Comparison of ENCODE assay signal across 7 cellular contexts in the genomic region with DNA sequence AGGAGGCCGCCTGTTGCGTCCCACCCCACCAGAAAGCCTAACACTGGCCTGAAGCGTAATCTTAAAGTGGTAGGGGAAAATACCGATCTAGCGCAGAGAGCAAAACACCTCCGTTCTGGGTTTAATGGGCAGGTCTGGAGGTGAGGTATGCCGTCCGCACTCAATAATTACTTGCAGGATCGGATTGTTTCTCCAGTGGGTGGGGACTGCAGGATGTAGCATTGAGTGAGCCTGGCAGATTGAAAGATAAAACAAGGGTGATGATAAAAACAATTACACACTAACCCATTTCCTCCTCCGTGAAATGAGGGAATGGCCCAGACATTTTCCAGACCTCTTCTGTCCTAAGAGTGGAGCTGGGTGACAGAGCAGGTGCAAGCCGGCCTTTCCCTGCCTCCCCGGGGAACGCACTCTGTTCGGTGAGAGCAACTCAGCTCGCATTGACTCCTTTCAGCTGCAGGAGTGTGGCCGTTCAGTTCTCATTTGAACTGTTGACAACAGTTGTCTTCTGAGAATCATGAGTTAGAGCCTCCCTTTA.
DNase-seq lines count a peak whose midpoint lies in the region; ATAC-seq and TF ChIP-seq lines count a peak whose summit lies in the region.

No MANE protein-coding gene starts in this region.

- H3K36me3 ChIP-seq in right atrium auricular region = no peaks in the 10 kb centered on the region

- H3K4me3 ChIP-seq in right atrium auricular region (peak overlapping the region; percentile 75 to 89), skin epidermis (peak overlapping the region; percentile 57 to 89 (median 72))

- no peak for TF ChIP-seq CTCF in right atrium auricular region (IDR thresholded peaks at IDR 0.05)

- H3K27ac ChIP-seq in right atrium auricular region (peak overlapping the region; percentile 97 to 98), skin epidermis (peak overlapping the region in 18 of 21 experiments; percentile 80 to 97 (median 94))

- ATAC-seq in GM18907 (IDR thresholded peaks at IDR 0.05; ENCODE audit: unreplicated experiment) = peak; percentile 44
- peak; percentile 37 for ATAC-seq in HG02938 (IDR thresholded peaks at IDR 0.05; ENCODE audit: unreplicated experiment)

- DNase-seq in NCI-H345 treated with DMSO at 0.1 percent for 48 hours (lab: John Stamatoyannopoulos, UW; ENCODE audit: unreplicated experiment) = peak; percentile 74
- peak; percentile 30 for DNase-seq in activated naive CD4-positive, alpha-beta T cell treated with anti-CD3 and anti-CD28 coated beads, Interleukin-2, amount 50 U/mL, for 16 hours
- DNase-seq in right atrium auricular region (ENCODE audit: low spot score) = no peak
- DNase-seq in ureter (ENCODE audit: low spot score) = no peak

- no peaks in the 10 kb centered on the region for H3K9me3 ChIP-seq in right atrium auricular region

- peaks cover 0 to 24% of the 10 kb centered on the region in 2 donors for H3K4me1 ChIP-seq in right atrium auricular region

- no peaks in the 10 kb centered on the region for H3K27me3 ChIP-seq in right atrium auricular region

Comparison
In these comparisons a context has a peak if more than half of its experiments do, and no peak if none do; other contexts are left out.
1. DNase-seq: peak in NCI-H345 treated with DMSO at 0.1 percent for 48 hours (single experiment) and activated naive CD4-positive, alpha-beta T cell treated with anti-CD3 and anti-CD28 coated beads, Interleukin-2, amount 50 U/mL, for 16 hours (single experiment); none in right atrium auricular region (single experiment) and ureter (single experiment).